In the genomic region with DNA sequence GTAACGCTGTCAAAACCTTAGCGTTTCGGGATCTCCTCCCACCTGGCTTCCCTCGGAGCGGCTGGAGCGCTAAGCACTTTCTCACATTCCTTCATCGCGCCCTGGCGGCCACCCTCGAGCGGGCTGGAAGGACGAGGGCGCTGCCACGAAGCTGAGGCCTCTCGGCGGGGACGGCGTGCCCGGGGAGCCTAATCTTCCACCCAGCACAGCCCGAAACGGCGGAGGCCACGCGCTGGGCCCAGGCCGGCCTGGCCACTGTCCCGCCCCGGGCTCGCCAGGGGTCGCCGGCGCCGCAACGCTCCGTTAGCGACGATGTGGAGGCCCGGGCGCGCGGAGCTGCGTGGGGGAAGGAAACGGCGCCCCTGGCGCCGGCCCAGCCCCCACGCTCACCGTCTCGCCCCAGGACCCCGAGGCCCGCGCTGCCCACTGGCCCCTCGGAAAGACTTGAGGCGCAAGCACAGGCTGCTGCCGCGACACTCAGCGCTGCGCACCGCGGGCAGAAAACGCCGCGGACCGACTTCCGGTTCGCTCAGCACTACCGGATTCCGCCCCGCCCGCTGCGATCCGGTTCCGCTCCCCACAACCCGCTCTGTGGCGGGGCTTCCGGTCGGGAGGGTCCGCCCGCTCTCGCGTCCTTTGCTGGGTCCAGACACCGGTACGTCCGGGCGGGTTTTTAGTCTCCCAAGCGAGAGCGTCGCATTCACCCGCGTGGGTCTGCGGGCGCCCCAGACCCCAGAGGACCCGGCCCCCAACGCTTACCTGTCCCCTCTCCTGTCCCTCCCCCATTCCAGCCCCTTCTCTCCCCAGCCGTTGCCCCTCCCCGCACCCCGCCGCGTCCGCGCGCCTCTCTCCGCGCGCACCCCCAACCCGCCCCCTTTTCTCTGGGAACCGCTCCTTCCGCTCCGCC, we compare ENCODE assay signal across 1 cellular context.
A peak's percentile ranks its signal among the peaks of the same experiment; 100 is the strongest.
TF ChIP-seq lines count a peak whose summit lies in the region.

A gene with protein sequence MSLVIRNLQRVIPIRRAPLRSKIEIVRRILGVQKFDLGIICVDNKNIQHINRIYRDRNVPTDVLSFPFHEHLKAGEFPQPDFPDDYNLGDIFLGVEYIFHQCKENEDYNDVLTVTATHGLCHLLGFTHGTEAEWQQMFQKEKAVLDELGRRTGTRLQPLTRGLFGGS (plus strand): TSS at position 582 of the 907 bp plus-strand sequence. CDS start 572 bp downstream, outside the sequence.

TF ChIP-seq in K562, 482 proteins besides CTCF, POLR2A, EP300 and RAD21 (continued from another document and continues in another):
- TF ChIP-seq, protein P1, sequence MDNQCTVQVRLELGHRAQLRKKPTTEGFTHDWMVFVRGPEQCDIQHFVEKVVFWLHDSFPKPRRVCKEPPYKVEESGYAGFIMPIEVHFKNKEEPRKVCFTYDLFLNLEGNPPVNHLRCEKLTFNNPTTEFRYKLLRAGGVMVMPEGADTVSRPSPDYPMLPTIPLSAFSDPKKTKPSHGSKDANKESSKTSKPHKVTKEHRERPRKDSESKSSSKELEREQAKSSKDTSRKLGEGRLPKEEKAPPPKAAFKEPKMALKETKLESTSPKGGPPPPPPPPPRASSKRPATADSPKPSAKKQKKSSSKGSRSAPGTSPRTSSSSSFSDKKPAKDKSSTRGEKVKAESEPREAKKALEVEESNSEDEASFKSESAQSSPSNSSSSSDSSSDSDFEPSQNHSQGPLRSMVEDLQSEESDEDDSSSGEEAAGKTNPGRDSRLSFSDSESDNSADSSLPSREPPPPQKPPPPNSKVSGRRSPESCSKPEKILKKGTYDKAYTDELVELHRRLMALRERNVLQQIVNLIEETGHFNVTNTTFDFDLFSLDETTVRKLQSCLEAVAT (IDR thresholded peaks at IDR 0.05), result no peak
- TF ChIP-seq DNMT1 (IDR thresholded peaks at IDR 0.05) (no peak), ATF7 (IDR thresholded peaks at IDR 0.05) (peak; percentile 73), ZBTB7A (IDR thresholded peaks at IDR 0.05; ENCODE audit: borderline replicate concordance, control insufficient read depth, low read depth, low read length) (peak; percentile 80), ZNF583 (CRISPR knock-in tag; IDR thresholded peaks at IDR 0.05) (no peak), ELF2 (CRISPR knock-in tag; IDR thresholded peaks at IDR 0.05) (peak; percentile 95), ZNF212 (CRISPR knock-in tag; IDR thresholded peaks at IDR 0.05) (peak; percentile 58; the same call in 1 of the 2 replicates), TEAD4 (IDR thresholded peaks at IDR 0.05; ENCODE audit: low read length) (peak; percentile 45), TEAD4 (CRISPR knock-in tag; IDR thresholded peaks at IDR 0.05; ENCODE audit: borderline replicate concordance) (peak; percentile 89; the same call in 1 of the 2 replicates), ZNF124 (CRISPR knock-in tag; IDR thresholded peaks at IDR 0.05) (no peak), NFE2 (IDR thresholded peaks at IDR 0.05; ENCODE audit: low read depth) (peak; percentile 52; the same call in 1 of the 2 replicates), NR4A1 (CRISPR knock-in tag; IDR thresholded peaks at IDR 0.05) (0 out of 2 replicates have a peak, but pooled peaks have one; percentile 77), NR4A1 (tag; IDR thresholded peaks at IDR 0.05) (peak; percentile 82; the same call in 1 of the 2 replicates), SLC30A9 (CRISPR knock-in tag; IDR thresholded peaks at IDR 0.05) (no peak; the same call in 1 of the 2 replicates), ZNF408 (CRISPR knock-in tag; IDR thresholded peaks at IDR 0.05; ENCODE audit: low read depth) (no peak), NEUROD1 (IDR thresholded peaks at IDR 0.05; ENCODE audit: borderline replicate concordance, low read depth, low read length, partially characterized antibody) (peak; percentile 78), POLR2AphosphoS5 (IDR thresholded peaks at IDR 0.05; ENCODE audit: control insufficient read depth, insufficient read depth, low read depth, low read length) (peak; percentile 83), GATAD2B (IDR thresholded peaks at IDR 0.05; ENCODE audit: borderline replicate concordance) (peak; percentile 85; the same call in 1 of the 2 replicates), ZNF3 (CRISPR knock-in tag; IDR thresholded peaks at IDR 0.05) (no peak), ZC3H8 (IDR thresholded peaks at IDR 0.05) (no peak), MTF1 (CRISPR knock-in tag; IDR thresholded peaks at IDR 0.05; ENCODE audit: borderline replicate concordance) (no peak), PTTG1 (tag; IDR thresholded peaks at IDR 0.05; ENCODE audit: low read depth) (no peak), ZNF584 (CRISPR knock-in tag; IDR thresholded peaks at IDR 0.05; ENCODE audit: low read depth) (peak; percentile 45; the same call in 1 of the 2 replicates), ZNF717 (CRISPR knock-in tag; IDR thresholded peaks at IDR 0.05) (no peak), DMBX1 (CRISPR knock-in tag; IDR thresholded peaks at IDR 0.05; ENCODE audit: borderline replicate concordance) (peak; percentile 8; the same call in 1 of the 2 replicates), CAMTA2 (CRISPR knock-in tag; conservative IDR thresholded peaks at IDR 0.05) (peak; percentile 94), HDAC6 (IDR thresholded peaks at IDR 0.05; ENCODE audit: low read depth, low read length) (no peak), ZNF384 (IDR thresholded peaks at IDR 0.05; ENCODE audit: low read depth, low read length) (peak; percentile 38), SMARCA4 (IDR thresholded peaks at IDR 0.05) (no peak)
- TF ChIP-seq, protein P2, sequence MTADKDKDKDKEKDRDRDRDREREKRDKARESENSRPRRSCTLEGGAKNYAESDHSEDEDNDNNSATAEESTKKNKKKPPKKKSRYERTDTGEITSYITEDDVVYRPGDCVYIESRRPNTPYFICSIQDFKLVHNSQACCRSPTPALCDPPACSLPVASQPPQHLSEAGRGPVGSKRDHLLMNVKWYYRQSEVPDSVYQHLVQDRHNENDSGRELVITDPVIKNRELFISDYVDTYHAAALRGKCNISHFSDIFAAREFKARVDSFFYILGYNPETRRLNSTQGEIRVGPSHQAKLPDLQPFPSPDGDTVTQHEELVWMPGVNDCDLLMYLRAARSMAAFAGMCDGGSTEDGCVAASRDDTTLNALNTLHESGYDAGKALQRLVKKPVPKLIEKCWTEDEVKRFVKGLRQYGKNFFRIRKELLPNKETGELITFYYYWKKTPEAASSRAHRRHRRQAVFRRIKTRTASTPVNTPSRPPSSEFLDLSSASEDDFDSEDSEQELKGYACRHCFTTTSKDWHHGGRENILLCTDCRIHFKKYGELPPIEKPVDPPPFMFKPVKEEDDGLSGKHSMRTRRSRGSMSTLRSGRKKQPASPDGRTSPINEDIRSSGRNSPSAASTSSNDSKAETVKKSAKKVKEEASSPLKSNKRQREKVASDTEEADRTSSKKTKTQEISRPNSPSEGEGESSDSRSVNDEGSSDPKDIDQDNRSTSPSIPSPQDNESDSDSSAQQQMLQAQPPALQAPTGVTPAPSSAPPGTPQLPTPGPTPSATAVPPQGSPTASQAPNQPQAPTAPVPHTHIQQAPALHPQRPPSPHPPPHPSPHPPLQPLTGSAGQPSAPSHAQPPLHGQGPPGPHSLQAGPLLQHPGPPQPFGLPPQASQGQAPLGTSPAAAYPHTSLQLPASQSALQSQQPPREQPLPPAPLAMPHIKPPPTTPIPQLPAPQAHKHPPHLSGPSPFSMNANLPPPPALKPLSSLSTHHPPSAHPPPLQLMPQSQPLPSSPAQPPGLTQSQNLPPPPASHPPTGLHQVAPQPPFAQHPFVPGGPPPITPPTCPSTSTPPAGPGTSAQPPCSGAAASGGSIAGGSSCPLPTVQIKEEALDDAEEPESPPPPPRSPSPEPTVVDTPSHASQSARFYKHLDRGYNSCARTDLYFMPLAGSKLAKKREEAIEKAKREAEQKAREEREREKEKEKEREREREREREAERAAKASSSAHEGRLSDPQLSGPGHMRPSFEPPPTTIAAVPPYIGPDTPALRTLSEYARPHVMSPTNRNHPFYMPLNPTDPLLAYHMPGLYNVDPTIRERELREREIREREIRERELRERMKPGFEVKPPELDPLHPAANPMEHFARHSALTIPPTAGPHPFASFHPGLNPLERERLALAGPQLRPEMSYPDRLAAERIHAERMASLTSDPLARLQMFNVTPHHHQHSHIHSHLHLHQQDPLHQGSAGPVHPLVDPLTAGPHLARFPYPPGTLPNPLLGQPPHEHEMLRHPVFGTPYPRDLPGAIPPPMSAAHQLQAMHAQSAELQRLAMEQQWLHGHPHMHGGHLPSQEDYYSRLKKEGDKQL (CRISPR knock-in tag; IDR thresholded peaks at IDR 0.05; ENCODE audit: borderline replicate concordance), result no peak
- TF ChIP-seq, protein P3, sequence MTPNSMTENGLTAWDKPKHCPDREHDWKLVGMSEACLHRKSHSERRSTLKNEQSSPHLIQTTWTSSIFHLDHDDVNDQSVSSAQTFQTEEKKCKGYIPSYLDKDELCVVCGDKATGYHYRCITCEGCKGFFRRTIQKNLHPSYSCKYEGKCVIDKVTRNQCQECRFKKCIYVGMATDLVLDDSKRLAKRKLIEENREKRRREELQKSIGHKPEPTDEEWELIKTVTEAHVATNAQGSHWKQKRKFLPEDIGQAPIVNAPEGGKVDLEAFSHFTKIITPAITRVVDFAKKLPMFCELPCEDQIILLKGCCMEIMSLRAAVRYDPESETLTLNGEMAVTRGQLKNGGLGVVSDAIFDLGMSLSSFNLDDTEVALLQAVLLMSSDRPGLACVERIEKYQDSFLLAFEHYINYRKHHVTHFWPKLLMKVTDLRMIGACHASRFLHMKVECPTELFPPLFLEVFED (CRISPR knock-in tag; conservative IDR thresholded peaks at IDR 0.05), result 0 out of 2 replicates have a peak, but pooled peaks have one; percentile 32
- TF ChIP-seq, protein P4, sequence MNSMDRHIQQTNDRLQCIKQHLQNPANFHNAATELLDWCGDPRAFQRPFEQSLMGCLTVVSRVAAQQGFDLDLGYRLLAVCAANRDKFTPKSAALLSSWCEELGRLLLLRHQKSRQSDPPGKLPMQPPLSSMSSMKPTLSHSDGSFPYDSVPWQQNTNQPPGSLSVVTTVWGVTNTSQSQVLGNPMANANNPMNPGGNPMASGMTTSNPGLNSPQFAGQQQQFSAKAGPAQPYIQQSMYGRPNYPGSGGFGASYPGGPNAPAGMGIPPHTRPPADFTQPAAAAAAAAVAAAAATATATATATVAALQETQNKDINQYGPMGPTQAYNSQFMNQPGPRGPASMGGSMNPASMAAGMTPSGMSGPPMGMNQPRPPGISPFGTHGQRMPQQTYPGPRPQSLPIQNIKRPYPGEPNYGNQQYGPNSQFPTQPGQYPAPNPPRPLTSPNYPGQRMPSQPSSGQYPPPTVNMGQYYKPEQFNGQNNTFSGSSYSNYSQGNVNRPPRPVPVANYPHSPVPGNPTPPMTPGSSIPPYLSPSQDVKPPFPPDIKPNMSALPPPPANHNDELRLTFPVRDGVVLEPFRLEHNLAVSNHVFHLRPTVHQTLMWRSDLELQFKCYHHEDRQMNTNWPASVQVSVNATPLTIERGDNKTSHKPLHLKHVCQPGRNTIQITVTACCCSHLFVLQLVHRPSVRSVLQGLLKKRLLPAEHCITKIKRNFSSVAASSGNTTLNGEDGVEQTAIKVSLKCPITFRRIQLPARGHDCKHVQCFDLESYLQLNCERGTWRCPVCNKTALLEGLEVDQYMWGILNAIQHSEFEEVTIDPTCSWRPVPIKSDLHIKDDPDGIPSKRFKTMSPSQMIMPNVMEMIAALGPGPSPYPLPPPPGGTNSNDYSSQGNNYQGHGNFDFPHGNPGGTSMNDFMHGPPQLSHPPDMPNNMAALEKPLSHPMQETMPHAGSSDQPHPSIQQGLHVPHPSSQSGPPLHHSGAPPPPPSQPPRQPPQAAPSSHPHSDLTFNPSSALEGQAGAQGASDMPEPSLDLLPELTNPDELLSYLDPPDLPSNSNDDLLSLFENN (IDR thresholded peaks at IDR 0.05; ENCODE audit: low read depth in 2 of 2, low read length in 2 of 2), result peak in 1 of 2 experiments; percentile 63; a peak in 1 of 4 replicates
- TF ChIP-seq, protein P5, sequence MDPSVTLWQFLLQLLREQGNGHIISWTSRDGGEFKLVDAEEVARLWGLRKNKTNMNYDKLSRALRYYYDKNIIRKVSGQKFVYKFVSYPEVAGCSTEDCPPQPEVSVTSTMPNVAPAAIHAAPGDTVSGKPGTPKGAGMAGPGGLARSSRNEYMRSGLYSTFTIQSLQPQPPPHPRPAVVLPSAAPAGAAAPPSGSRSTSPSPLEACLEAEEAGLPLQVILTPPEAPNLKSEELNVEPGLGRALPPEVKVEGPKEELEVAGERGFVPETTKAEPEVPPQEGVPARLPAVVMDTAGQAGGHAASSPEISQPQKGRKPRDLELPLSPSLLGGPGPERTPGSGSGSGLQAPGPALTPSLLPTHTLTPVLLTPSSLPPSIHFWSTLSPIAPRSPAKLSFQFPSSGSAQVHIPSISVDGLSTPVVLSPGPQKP (CRISPR knock-in tag; IDR thresholded peaks at IDR 0.05), result no peak
- TF ChIP-seq, protein P6, sequence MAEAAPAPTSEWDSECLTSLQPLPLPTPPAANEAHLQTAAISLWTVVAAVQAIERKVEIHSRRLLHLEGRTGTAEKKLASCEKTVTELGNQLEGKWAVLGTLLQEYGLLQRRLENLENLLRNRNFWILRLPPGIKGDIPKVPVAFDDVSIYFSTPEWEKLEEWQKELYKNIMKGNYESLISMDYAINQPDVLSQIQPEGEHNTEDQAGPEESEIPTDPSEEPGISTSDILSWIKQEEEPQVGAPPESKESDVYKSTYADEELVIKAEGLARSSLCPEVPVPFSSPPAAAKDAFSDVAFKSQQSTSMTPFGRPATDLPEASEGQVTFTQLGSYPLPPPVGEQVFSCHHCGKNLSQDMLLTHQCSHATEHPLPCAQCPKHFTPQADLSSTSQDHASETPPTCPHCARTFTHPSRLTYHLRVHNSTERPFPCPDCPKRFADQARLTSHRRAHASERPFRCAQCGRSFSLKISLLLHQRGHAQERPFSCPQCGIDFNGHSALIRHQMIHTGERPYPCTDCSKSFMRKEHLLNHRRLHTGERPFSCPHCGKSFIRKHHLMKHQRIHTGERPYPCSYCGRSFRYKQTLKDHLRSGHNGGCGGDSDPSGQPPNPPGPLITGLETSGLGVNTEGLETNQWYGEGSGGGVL (CRISPR knock-in tag; IDR thresholded peaks at IDR 0.05), result no peak
- TF ChIP-seq, protein P7, sequence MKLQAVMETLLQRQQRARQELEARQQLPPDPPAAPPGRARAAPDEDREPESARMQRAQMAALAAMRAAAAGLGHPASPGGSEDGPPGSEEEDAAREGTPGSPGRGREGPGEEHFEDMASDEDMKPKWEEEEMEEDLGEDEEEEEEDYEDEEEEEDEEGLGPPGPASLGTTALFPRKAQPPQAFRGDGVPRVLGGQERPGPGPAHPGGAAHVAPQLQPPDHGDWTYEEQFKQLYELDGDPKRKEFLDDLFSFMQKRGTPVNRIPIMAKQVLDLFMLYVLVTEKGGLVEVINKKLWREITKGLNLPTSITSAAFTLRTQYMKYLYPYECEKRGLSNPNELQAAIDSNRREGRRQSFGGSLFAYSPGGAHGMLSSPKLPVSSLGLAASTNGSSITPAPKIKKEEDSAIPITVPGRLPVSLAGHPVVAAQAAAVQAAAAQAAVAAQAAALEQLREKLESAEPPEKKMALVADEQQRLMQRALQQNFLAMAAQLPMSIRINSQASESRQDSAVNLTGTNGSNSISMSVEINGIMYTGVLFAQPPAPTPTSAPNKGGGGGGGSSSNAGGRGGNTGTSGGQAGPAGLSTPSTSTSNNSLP (IDR thresholded peaks at IDR 0.05; ENCODE audit: borderline replicate concordance, low read depth, low read length), result no peak
- TF ChIP-seq, protein P8, sequence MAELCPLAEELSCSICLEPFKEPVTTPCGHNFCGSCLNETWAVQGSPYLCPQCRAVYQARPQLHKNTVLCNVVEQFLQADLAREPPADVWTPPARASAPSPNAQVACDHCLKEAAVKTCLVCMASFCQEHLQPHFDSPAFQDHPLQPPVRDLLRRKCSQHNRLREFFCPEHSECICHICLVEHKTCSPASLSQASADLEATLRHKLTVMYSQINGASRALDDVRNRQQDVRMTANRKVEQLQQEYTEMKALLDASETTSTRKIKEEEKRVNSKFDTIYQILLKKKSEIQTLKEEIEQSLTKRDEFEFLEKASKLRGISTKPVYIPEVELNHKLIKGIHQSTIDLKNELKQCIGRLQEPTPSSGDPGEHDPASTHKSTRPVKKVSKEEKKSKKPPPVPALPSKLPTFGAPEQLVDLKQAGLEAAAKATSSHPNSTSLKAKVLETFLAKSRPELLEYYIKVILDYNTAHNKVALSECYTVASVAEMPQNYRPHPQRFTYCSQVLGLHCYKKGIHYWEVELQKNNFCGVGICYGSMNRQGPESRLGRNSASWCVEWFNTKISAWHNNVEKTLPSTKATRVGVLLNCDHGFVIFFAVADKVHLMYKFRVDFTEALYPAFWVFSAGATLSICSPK (IDR thresholded peaks at IDR 0.05; ENCODE audit: borderline replicate concordance), result no peak
